29 cellular contexts compared by ENCODE assay signal in genomic region chr2:177818412-177818811, GRCh38.
DNase-seq lines count a peak whose midpoint lies in the region; ATAC-seq, FAIRE-seq and TF ChIP-seq lines count a peak whose summit lies in the region.
"Had no signal": no experiment of that assay in that cellular context is flagged by ENCODE, and none has a peak within 500 bp of the region (broad histone marks: within the 10 kb centered on the region; RNA-seq: fewer than 3 reads in every experiment).

No MANE protein-coding gene starts in this region.

- DNase-seq in AG10803 (ENCODE audit: low read depth): peak; percentile 20
- no peak for DNase-seq in D721Med (ENCODE audit: insufficient read length, low spot score)
- DNase-seq in left colon: no peak
- DNase-seq in activated gamma-delta T cell treated with Interleukin-2 at 50 U/mL for 16 hours: no peak
- no peak for DNase-seq in GM19239 (ENCODE audit: insufficient read length, low spot score)
- DNase-seq in chondrocyte (ENCODE audit: low spot score): no peak
- no peak for DNase-seq in GM23248
- DNase-seq: 8988T; ACHN; AML-193; Caco-2; Calu3; CD4-positive, alpha-beta T cell; CD8-positive, alpha-beta T cell; DMS 273 treated with DMSO at 0.1 percent for 48 hours; DMS153; DMS53; DMS79; DND-41; EL; GDM1 had no signal

- intact Hi-C loops in left colon (cut with DNase I, micrococcal nuclease): no loop called here

- H3K27ac ChIP-seq in GM23248: no peak overlapping the region
- H3K27ac ChIP-seq: BLaER1 treated with 17β-estradiol and CSF1 and Interleukin-3, amounts not matched to agents 10 nM and 100 nM; C4-2B had no signal

- H2AFZ ChIP-seq in GM23248: no peak overlapping the region

- H3F3A ChIP-seq in GM23248 (ENCODE audit: insufficient read depth): no peaks in the 10 kb centered on the region

- no peaks in the 10 kb centered on the region for H3K4me1 Mint-ChIP-seq in chondrocyte (ENCODE audit: low read depth)
- H3K4me1 Mint-ChIP-seq: B cell had no signal

- no peaks in the 10 kb centered on the region for H3K36me3 Mint-ChIP-seq in chondrocyte (ENCODE audit: low read depth)
- H3K36me3 Mint-ChIP-seq: CD8-positive, alpha-beta T cell had no signal

- TF ChIP-seq CTCF in AG10803 (conservative IDR thresholded peaks at IDR 0.05; ENCODE audit: low read length) (no peak), D721Med (IDR thresholded peaks at IDR 0.05; ENCODE audit: insufficient read depth, missing control alignments) (no peak), chondrocyte (IDR thresholded peaks at IDR 0.05) (no peak)

- H3K36me3 ChIP-seq in GM23248 (ENCODE audit: low read depth): no peaks in the 10 kb centered on the region
- H3K36me3 ChIP-seq: BLaER1 treated with 17β-estradiol and CSF1 and Interleukin-3, amounts not matched to agents 10 nM and 100 nM had no signal

- no peaks in the 10 kb centered on the region for H3K9me3 ChIP-seq in GM23248 (ENCODE audit: low read depth)
- H3K9me3 ChIP-seq: BLaER1 treated with 17β-estradiol and CSF1 and Interleukin-3, amounts not matched to agents 10 nM and 100 nM; Caco-2 had no signal

- no peaks in the 10 kb centered on the region for H3K9me2 ChIP-seq in GM23248 (ENCODE audit: insufficient read depth)

- H3K4me3 Mint-ChIP-seq in chondrocyte (ENCODE audit: unreplicated experiment): no peak overlapping the region
- H3K4me3 Mint-ChIP-seq: B cell; CD4-positive, alpha-beta T cell; CD8-positive, alpha-beta T cell had no signal

- H3K4me3 ChIP-seq in AG10803 (ENCODE audit: low read length): no peak overlapping the region
- no peak overlapping the region for H3K4me3 ChIP-seq in GM23248
- H3K4me3 ChIP-seq: BLaER1 treated with 17β-estradiol and CSF1 and Interleukin-3, amounts not matched to agents 10 nM and 100 nM; GM12878 had no signal

- FAIRE-seq in D721Med (lab: Jason Lieb, UNC) (peak; percentile 21), endometrium (lab: Jason Lieb, UNC) (peak; percentile 79), GM19239 (lab: Jason Lieb, UNC) (no peak)
- FAIRE-seq: A204.1, GM12878, GM12892, GM18507 had no signal

- WGBS in GM23248 (ENCODE audit: low coverage in 1 of 2, low lambda C conversion rate in 2 of 2, missing lambda C conversion rate in 2 of 2), 2 experiments: 2 to 5% methylated on average over 1 of the region's 1 CpG

- no peak overlapping the region for H3K27ac Mint-ChIP-seq in chondrocyte (ENCODE audit: unreplicated experiment)
- H3K27ac Mint-ChIP-seq: B cell; CD4-positive, alpha-beta T cell; CD8-positive, alpha-beta T cell had no signal

- H3K27me3 Mint-ChIP-seq in chondrocyte (ENCODE audit: low read depth): peaks cover 15% of the 10 kb centered on the region
- H3K27me3 Mint-ChIP-seq: CD4-positive, alpha-beta T cell had no signal

- no peaks in the 10 kb centered on the region for H3K9me3 Mint-ChIP-seq in chondrocyte (ENCODE audit: low read depth)
- H3K9me3 Mint-ChIP-seq: CD4-positive, alpha-beta T cell; CD8-positive, alpha-beta T cell had no signal

- in situ Hi-C loops in GM23248 (cut with MboI): no loop called here

- H3K79me2 ChIP-seq in GM23248 (ENCODE audit: insufficient read depth): no peaks in the 10 kb centered on the region

- no peak overlapping the region for H3K4me2 ChIP-seq in GM23248 (ENCODE audit: unreplicated experiment)
- H3K4me2 ChIP-seq: BLaER1 treated with 17β-estradiol and CSF1 and Interleukin-3, amounts not matched to agents 10 nM and 100 nM had no signal

- ATAC-seq in left colon: peak; percentile 46
- ATAC-seq: CD8-positive, alpha-beta T cell; GM12878 had no signal

- no peaks in the 10 kb centered on the region for H3K4me1 ChIP-seq in GM23248 (ENCODE audit: insufficient read depth)
- H3K4me1 ChIP-seq: BLaER1 treated with 17β-estradiol and CSF1 and Interleukin-3, amounts not matched to agents 10 nM and 100 nM had no signal

- no peak overlapping the region for H3K9ac ChIP-seq in GM23248
- H3K9ac ChIP-seq: BLaER1 treated with 17β-estradiol and CSF1 and Interleukin-3, amounts not matched to agents 10 nM and 100 nM had no signal

- H4K20me1 ChIP-seq in GM23248 (ENCODE audit: insufficient read depth): no peaks in the 10 kb centered on the region
- H4K20me1 ChIP-seq: BLaER1 treated with 17β-estradiol and CSF1 and Interleukin-3, amounts not matched to agents 10 nM and 100 nM had no signal

- 0 out of 2 replicates have a peak, but pooled peaks cover 5% of the 10 kb centered on the region for H3K27me3 ChIP-seq in GM23248 (replicated peaks; ENCODE audit: insufficient read depth)
- H3K27me3 ChIP-seq: BLaER1 treated with 17β-estradiol and CSF1 and Interleukin-3, amounts not matched to agents 10 nM and 100 nM had no signal
